8 cellular contexts compared by ENCODE assay signal in genomic region chr19:2478324-2478755, GRCh38. TPM values are rescaled to one million over a fixed set of nuclear protein-coding genes. Genes with fewer than 3 reads are reported as not detected.
DNase-seq lines count a peak whose midpoint lies in the region; ATAC-seq, FAIRE-seq and TF ChIP-seq lines count a peak whose summit lies in the region.

No MANE protein-coding gene starts in this region.

- no peak; the same call in 1 of the 2 replicates for TF ChIP-seq CTCF in C4-2B (conservative IDR thresholded peaks at IDR 0.05)
- TF ChIP-seq CTCF in colonic mucosa (IDR thresholded peaks at IDR 0.05) = no peak
- no peak for TF ChIP-seq CTCF in HepG2 (CRISPR knock-in tag; IDR thresholded peaks at IDR 0.05)

- in situ Hi-C loops in HepG2 (cut with HindIII; ENCODE audit: extremely low pct_ligation_motif_present, low pct_unique_long_range_greater_than_20kb) = loop anchor here (5.0 kb wide), 2 partner anchors 64 to 134 kb away; no protein-coding TSS in a partner anchor

- H3K4me2 ChIP-seq in HepG2 (ENCODE audit: low read depth, low read length) = peak overlapping the region; percentile 61

- peaks cover 2% of the 10 kb centered on the region for H3K27me3 Mint-ChIP-seq in T-helper 2 cell treated with Interferon-gamma antibody and Interleukin-4, amounts not matched to agents 5 μg/mL and 100 μg/mL, for 36 hours (ENCODE audit: low read depth)

- H3K79me2 ChIP-seq in HepG2 (ENCODE audit: insufficient read depth, low read length) = peaks cover 14% of the 10 kb centered on the region

- TF ChIP-seq EP300 in Ishikawa (IDR thresholded peaks at IDR 0.05; ENCODE audit: borderline replicate concordance) = no peak
- no peak for TF ChIP-seq EP300 in HepG2 (IDR thresholded peaks at IDR 0.05; ENCODE audit: low read depth in 2 of 2, low read length in 2 of 2)
- no peak for TF ChIP-seq EP300 in HepG2 (CRISPR knock-in tag; IDR thresholded peaks at IDR 0.05; ENCODE audit: borderline replicate concordance)

- H3K27me3 ChIP-seq in colonic mucosa (no peaks in the 10 kb centered on the region), HepG2 (ENCODE audit: control insufficient read depth in 1 of 2, insufficient read depth in 2 of 2, low read length in 2 of 2) (no peaks in the 10 kb centered on the region; a peak in 2 of 5 replicates)

- CTCF ChIA-PET in HepG2 (lab: Yijun Ruan, JAX; ENCODE audit: low intra/inter-chr PET ratio, low total read pairs) = no interaction called here

- no peaks in the 10 kb centered on the region for H3K9me3 ChIP-seq in colonic mucosa
- no peaks in the 10 kb centered on the region for H3K9me3 ChIP-seq in HepG2 (ENCODE audit: low read length)

- H3K9me3 Mint-ChIP-seq in T-helper 2 cell treated with Interferon-gamma antibody and Interleukin-4, amounts not matched to agents 5 μg/mL and 100 μg/mL, for 36 hours = peaks cover 4% of the 10 kb centered on the region

- TF ChIP-seq RAD21 in Ishikawa (IDR thresholded peaks at IDR 0.05; ENCODE audit: low read depth) (no peak), HepG2 (CRISPR knock-in tag; IDR thresholded peaks at IDR 0.05) (no peak)

- no peaks in the 10 kb centered on the region for H3K36me3 ChIP-seq in colonic mucosa
- no peaks in the 10 kb centered on the region; a peak in 1 of 5 replicates for H3K36me3 ChIP-seq in HepG2 (replicated peaks in 1 of 2; ENCODE audit: control insufficient read depth in 1 of 2, insufficient read depth in 2 of 2, low read length in 2 of 2)

- H3K4me1 ChIP-seq in colonic mucosa (no peaks in the 10 kb centered on the region), HepG2 (ENCODE audit: insufficient read depth, low read length) (peaks cover 33% of the 10 kb centered on the region)

- H3K4me3 ChIP-seq in colonic mucosa (peak overlapping the region; percentile 73), HepG2 (replicated peaks in 1 of 3; ENCODE audit: insufficient read depth in 1 of 3, low read depth in 2 of 3, low read length in 3 of 3) (peak overlapping the region in 2 of 3 experiments; percentile 24 to 50; a peak in 4 of 6 replicates)

- POLR2A ChIA-PET in HepG2 (lab: Yijun Ruan, JAX) = interaction anchor here (0.8 to 5.9 kb wide), 10 partner anchors 12 to 132 kb away, joined by 3 to 199 read pairs (median 10); no protein-coding TSS in a partner anchor

- no TSS peak for BruUV-seq in HepG2 (replicated peaks; lab: Mats Ljungman, UMichigan)

- peaks cover 26% of the 10 kb centered on the region for H3K36me3 Mint-ChIP-seq in T-helper 2 cell treated with Interferon-gamma antibody and Interleukin-4, amounts not matched to agents 5 μg/mL and 100 μg/mL, for 36 hours (ENCODE audit: low read depth)

- peak overlapping the region; percentile 72 for H3K27ac Mint-ChIP-seq in T-helper 2 cell treated with Interferon-gamma antibody and Interleukin-4, amounts not matched to agents 5 μg/mL and 100 μg/mL, for 36 hours

- DNase-seq in T-helper 2 cell treated with Interferon-gamma antibody and Interleukin-4, amounts not matched to agents 5 μg/mL and 100 μg/mL, for 36 hours (ENCODE audit: low spot score) = no peak
- DNase-seq in colonic mucosa = peak; percentile 81
- no peak for DNase-seq in HepG2 (ENCODE audit: low spot score)
- DNase-seq in stimulated activated CD8-positive, alpha-beta memory T cell treated with anti-CD3 and anti-CD28 coated beads, Interleukin-4, amount 100 ng/mL, for 48 hours = peak; percentile 61
- DNase-seq in HUDEP-2 (lab: John Stamatoyannopoulos, UW; ENCODE audit: unreplicated experiment in 76 of 76) = no peak

- H3K27ac ChIP-seq in C4-2B = peak overlapping the region; percentile 86
- peak overlapping the region; percentile 88 for H3K27ac ChIP-seq in colonic mucosa
- no peak overlapping the region for H3K27ac ChIP-seq in HepG2 (ENCODE audit: extremely low read length, insufficient read depth, low read length)

- intact Hi-C loops in colonic mucosa (cut with DNase I) (loop anchor here (5.0 kb wide), 1 partner anchor 64 kb away; no protein-coding TSS in a partner anchor), HepG2 (cut with micrococcal nuclease; ENCODE audit: unreplicated experiment) (loop anchor here (5.0 kb wide), 2 partner anchors 49 to 64 kb away; no protein-coding TSS in a partner anchor)

- peaks cover 11% of the 10 kb centered on the region for H3K4me1 Mint-ChIP-seq in T-helper 2 cell treated with Interferon-gamma antibody and Interleukin-4, amounts not matched to agents 5 μg/mL and 100 μg/mL, for 36 hours (ENCODE audit: low read depth)

- peaks cover 28% of the 10 kb centered on the region; the same call in 1 of the 2 replicates for H4K20me1 ChIP-seq in HepG2 (ENCODE audit: insufficient read depth, low read length)

- H3K9ac ChIP-seq in colonic mucosa (ENCODE audit: low read depth in 2 of 2, low read length in 2 of 2) = peak overlapping the region; percentile 54 to 87
- 0 out of 2 replicates have a peak overlapping the region, but pooled peaks have one; percentile 15 for H3K9ac ChIP-seq in HepG2 (ENCODE audit: insufficient read depth, low read depth, low read length)

- peak in 1 of 2 experiments; percentile 36; a peak in 2 of 4 replicates for TF ChIP-seq POLR2A in HepG2 (IDR thresholded peaks at IDR 0.05; ENCODE audit: insufficient read depth in 1 of 2, low read depth in 2 of 2, low read length in 2 of 2)

- H2AFZ ChIP-seq in HepG2 (ENCODE audit: low read length) = no peak overlapping the region

- FAIRE-seq in HepG2 (lab: Jason Lieb, UNC) = no peak

- ATAC-seq in HepG2 (no peak), HG03457 (IDR thresholded peaks at IDR 0.05; ENCODE audit: unreplicated experiment) (no peak)

- peak overlapping the region; percentile 100 for H3K4me3 Mint-ChIP-seq in T-helper 2 cell treated with Interferon-gamma antibody and Interleukin-4, amounts not matched to agents 5 μg/mL and 100 μg/mL, for 36 hours

- 66% methylated on average over 16 of the region's 18 CpGs for WGBS in HepG2 (ENCODE audit: low lambda C conversion rate)

RNA-seq across cellular contexts. Expression of gene GADD45B, which starts 2.4 kb away (rescaled TPM):
- total RNA-seq in colonic mucosa = 10 to 100 TPM; 17.5 to 21.6 TPM
- 3.2 and 4.6 TPM in 2 replicates for total RNA-seq in HepG2 (2016; rRNA removed; fragmentation: Illumina TruSeq; extraction: Trizol)
- 0.71 and 0.91 TPM in 2 replicates for total RNA-seq in HepG2 (2016; cell fraction: cytosol; rRNA removed; fragmentation: Illumina TruSeq; extraction: Trizol; ENCODE audit: low read depth)
- 3.2 and 6.0 TPM in 2 replicates for total RNA-seq in HepG2 (2016; cell fraction: insoluble cytoplasmic fraction; rRNA removed; fragmentation: Illumina TruSeq; extraction: Trizol)
- 1.8 TPM in 2 replicates for total RNA-seq in HepG2 (2016; cell fraction: membrane; rRNA removed; fragmentation: Illumina TruSeq; extraction: Trizol)
- 7.3 and 7.6 TPM in 2 replicates for total RNA-seq in HepG2 (2016; cell fraction: nucleus; rRNA removed; fragmentation: Illumina TruSeq; extraction: Trizol)
- 34.1 and 40.4 TPM in 2 replicates for polyA plus RNA-seq in HepG2 (2011; rRNA removed)
- polyA plus RNA-seq in HepG2 (2011; cell fraction: cytosol; rRNA removed) = 40.0 and 43.7 TPM in 2 replicates
- polyA plus RNA-seq in HepG2 (2011; cell fraction: nucleus; rRNA removed) = 66.8 and 77.1 TPM in 2 replicates
- 11.3 and 22.4 TPM in 2 replicates for polyA plus RNA-seq in HepG2 (2012)
- polyA plus RNA-seq in HepG2 (2016; cell fraction: cytosol; fragmentation: Illumina TruSeq; extraction: Trizol; ENCODE audit: low read depth) = 1.5 and 1.7 TPM in 2 replicates
- polyA plus RNA-seq in HepG2 (2016; cell fraction: insoluble cytoplasmic fraction; fragmentation: Illumina TruSeq; extraction: Trizol; ENCODE audit: low read depth) = 5.5 and 5.8 TPM in 2 replicates
- 2.3 and 2.5 TPM in 2 replicates for polyA plus RNA-seq in HepG2 (2016; cell fraction: membrane; fragmentation: Illumina TruSeq; extraction: Trizol; ENCODE audit: low read depth)
- 16.6 and 21.3 TPM in 2 replicates for polyA plus RNA-seq in HepG2 (2016; cell fraction: nucleus; fragmentation: Illumina TruSeq; extraction: Trizol; ENCODE audit: insufficient read depth, low read depth)
- polyA minus RNA-seq in HepG2 (2011; rRNA and poly(A)+ RNA removed; ENCODE audit: low replicate concordance) = 22.5 and 88.0 TPM in 2 replicates
- 12.3 and 15.6 TPM in 2 replicates for polyA minus RNA-seq in HepG2 (2011; cell fraction: cytosol; rRNA and poly(A)+ RNA removed)
- 35.0 and 45.0 TPM in 2 replicates for polyA minus RNA-seq in HepG2 (2011; cell fraction: nucleus; rRNA and poly(A)+ RNA removed)

RNA-seq across cellular contexts. Expression of gene LMNB2, which starts 21.6 kb away (rescaled TPM):
- 100 to 1,000 TPM in 1 of 2 donors, 10 to 100 TPM in 1; 35.6 to 186 TPM for total RNA-seq in colonic mucosa
- total RNA-seq in HepG2 (2016; rRNA removed; fragmentation: Illumina TruSeq; extraction: Trizol) = 93.6 and 105 TPM in 2 replicates
- total RNA-seq in HepG2 (2016; cell fraction: cytosol; rRNA removed; fragmentation: Illumina TruSeq; extraction: Trizol; ENCODE audit: low read depth) = 8.6 and 9.2 TPM in 2 replicates
- total RNA-seq in HepG2 (2016; cell fraction: insoluble cytoplasmic fraction; rRNA removed; fragmentation: Illumina TruSeq; extraction: Trizol) = 80.4 and 107 TPM in 2 replicates
- total RNA-seq in HepG2 (2016; cell fraction: membrane; rRNA removed; fragmentation: Illumina TruSeq; extraction: Trizol) = 34.1 and 36.1 TPM in 2 replicates
- total RNA-seq in HepG2 (2016; cell fraction: nucleus; rRNA removed; fragmentation: Illumina TruSeq; extraction: Trizol) = 44.6 and 52.0 TPM in 2 replicates
- polyA plus RNA-seq in HepG2 (2011; rRNA removed) = 77.2 and 89.7 TPM in 2 replicates
- polyA plus RNA-seq in HepG2 (2011; cell fraction: cytosol; rRNA removed) = 83.5 and 98.7 TPM in 2 replicates
- polyA plus RNA-seq in HepG2 (2011; cell fraction: nucleus; rRNA removed) = 75.2 and 87.6 TPM in 2 replicates
- polyA plus RNA-seq in HepG2 (2012) = 40.0 and 41.8 TPM in 2 replicates
- 7.1 and 7.6 TPM in 2 replicates for polyA plus RNA-seq in HepG2 (2016; cell fraction: cytosol; fragmentation: Illumina TruSeq; extraction: Trizol; ENCODE audit: low read depth)
- 74.9 and 86.7 TPM in 2 replicates for polyA plus RNA-seq in HepG2 (2016; cell fraction: insoluble cytoplasmic fraction; fragmentation: Illumina TruSeq; extraction: Trizol; ENCODE audit: low read depth)
- 19.0 and 21.3 TPM in 2 replicates for polyA plus RNA-seq in HepG2 (2016; cell fraction: membrane; fragmentation: Illumina TruSeq; extraction: Trizol; ENCODE audit: low read depth)
- polyA plus RNA-seq in HepG2 (2016; cell fraction: nucleus; fragmentation: Illumina TruSeq; extraction: Trizol; ENCODE audit: insufficient read depth, low read depth) = 75.4 and 76.1 TPM in 2 replicates
- polyA minus RNA-seq in HepG2 (2011; rRNA and poly(A)+ RNA removed; ENCODE audit: low replicate concordance) = 106 and 107 TPM in 2 replicates
- polyA minus RNA-seq in HepG2 (2011; cell fraction: cytosol; rRNA and poly(A)+ RNA removed) = 35.3 and 37.2 TPM in 2 replicates
- polyA minus RNA-seq in HepG2 (2011; cell fraction: nucleus; rRNA and poly(A)+ RNA removed) = 14.4 and 16.7 TPM in 2 replicates

RNA-seq across cellular contexts. Expression of gene TIMM13, which starts 51.0 kb away (rescaled TPM):
- total RNA-seq in colonic mucosa (100 to 1,000 TPM; 100 to 252 TPM), HepG2 (2016; rRNA removed; fragmentation: Illumina TruSeq; extraction: Trizol) (108 and 116 TPM in 2 replicates)
- total RNA-seq in HepG2 (2016; cell fraction: cytosol; rRNA removed; fragmentation: Illumina TruSeq; extraction: Trizol; ENCODE audit: low read depth) = 78.9 and 87.4 TPM in 2 replicates
- total RNA-seq in HepG2 (2016; cell fraction: insoluble cytoplasmic fraction; rRNA removed; fragmentation: Illumina TruSeq; extraction: Trizol) = 115 and 120 TPM in 2 replicates
- total RNA-seq in HepG2 (2016; cell fraction: membrane; rRNA removed; fragmentation: Illumina TruSeq; extraction: Trizol) = 123 and 146 TPM in 2 replicates
- total RNA-seq in HepG2 (2016; cell fraction: nucleus; rRNA removed; fragmentation: Illumina TruSeq; extraction: Trizol) = 37.3 and 42.3 TPM in 2 replicates
- 48.4 and 62.5 TPM in 2 replicates for polyA plus RNA-seq in HepG2 (2011; rRNA removed)
- polyA plus RNA-seq in HepG2 (2011; cell fraction: cytosol; rRNA removed) = 60.7 and 102 TPM in 2 replicates
- polyA plus RNA-seq in HepG2 (2011; cell fraction: nucleus; rRNA removed) = 41.6 and 44.7 TPM in 2 replicates
- 50.3 and 65.0 TPM in 2 replicates for polyA plus RNA-seq in HepG2 (2012)
- 94.9 and 117 TPM in 2 replicates for polyA plus RNA-seq in HepG2 (2016; cell fraction: cytosol; fragmentation: Illumina TruSeq; extraction: Trizol; ENCODE audit: low read depth)
- polyA plus RNA-seq in HepG2 (2016; cell fraction: insoluble cytoplasmic fraction; fragmentation: Illumina TruSeq; extraction: Trizol; ENCODE audit: low read depth) = 117 and 124 TPM in 2 replicates
- 122 and 128 TPM in 2 replicates for polyA plus RNA-seq in HepG2 (2016; cell fraction: membrane; fragmentation: Illumina TruSeq; extraction: Trizol; ENCODE audit: low read depth)
- polyA plus RNA-seq in HepG2 (2016; cell fraction: nucleus; fragmentation: Illumina TruSeq; extraction: Trizol; ENCODE audit: insufficient read depth, low read depth) = 84.2 and 86.9 TPM in 2 replicates
- 23.6 and 42.8 TPM in 2 replicates for polyA minus RNA-seq in HepG2 (2011; rRNA and poly(A)+ RNA removed; ENCODE audit: low replicate concordance)
- polyA minus RNA-seq in HepG2 (2011; cell fraction: cytosol; rRNA and poly(A)+ RNA removed) = 18.8 and 24.2 TPM in 2 replicates
- polyA minus RNA-seq in HepG2 (2011; cell fraction: nucleus; rRNA and poly(A)+ RNA removed) = 17.2 and 19.7 TPM in 2 replicates

Comparison
In these comparisons a context has a peak if more than half of its experiments do, and no peak if none do; other contexts are left out.
1. DNase-seq: peak in colonic mucosa (single experiment) and stimulated activated CD8-positive, alpha-beta memory T cell treated with anti-CD3 and anti-CD28 coated beads, Interleukin-4, amount 100 ng/mL, for 48 hours (single experiment); none in T-helper 2 cell treated with Interferon-gamma antibody and Interleukin-4, amounts not matched to agents 5 μg/mL and 100 μg/mL, for 36 hours (single experiment), HepG2 (single experiment) and HUDEP-2 (0 of 76).